In genomic region chr4:154626793-154627484, GRCh38 we compare ENCODE assay signal across 1 cellular context.
TF ChIP-seq lines count a peak whose summit lies in the region.

No MANE protein-coding gene starts in this region.

TF ChIP-seq in HepG2, 621 proteins besides CTCF, POLR2A, EP300 and RAD21 (continued from another document and continues in another):
- no peak for TF ChIP-seq DRAP1 (CRISPR knock-in tag; IDR thresholded peaks at IDR 0.05)
- peak; percentile 32; the same call in 1 of the 2 replicates for TF ChIP-seq MTA1 (CRISPR knock-in tag; IDR thresholded peaks at IDR 0.05; ENCODE audit: borderline replicate concordance)
- no peak for TF ChIP-seq ZNF343 (CRISPR knock-in tag; IDR thresholded peaks at IDR 0.05)
- peak; percentile 41; the same call in 1 of the 2 replicates for TF ChIP-seq RXRA (CRISPR knock-in tag; IDR thresholded peaks at IDR 0.05)
- TF ChIP-seq SRY (CRISPR knock-in tag; IDR thresholded peaks at IDR 0.05) = no peak
- TF ChIP-seq, protein P1, sequence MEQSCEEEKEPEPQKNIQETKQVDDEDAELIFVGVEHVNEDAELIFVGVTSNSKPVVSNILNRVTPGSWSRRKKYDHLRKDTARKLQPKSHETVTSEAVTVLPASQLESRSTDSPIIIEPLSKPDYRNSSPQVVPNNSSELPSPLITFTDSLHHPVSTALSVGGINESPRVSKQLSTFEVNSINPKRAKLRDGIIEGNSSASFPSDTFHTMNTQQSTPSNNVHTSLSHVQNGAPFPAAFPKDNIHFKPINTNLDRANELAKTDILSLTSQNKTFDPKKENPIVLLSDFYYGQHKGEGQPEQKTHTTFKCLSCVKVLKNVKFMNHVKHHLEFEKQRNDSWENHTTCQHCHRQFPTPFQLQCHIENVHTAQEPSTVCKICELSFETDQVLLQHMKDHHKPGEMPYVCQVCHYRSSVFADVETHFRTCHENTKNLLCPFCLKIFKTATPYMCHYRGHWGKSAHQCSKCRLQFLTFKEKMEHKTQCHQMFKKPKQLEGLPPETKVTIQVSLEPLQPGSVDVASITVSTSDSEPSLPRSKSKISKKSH (CRISPR knock-in tag; IDR thresholded peaks at IDR 0.05; ENCODE audit: borderline replicate concordance) = peak; percentile 68; the same call in 1 of the 2 replicates
- TF ChIP-seq, protein P2, sequence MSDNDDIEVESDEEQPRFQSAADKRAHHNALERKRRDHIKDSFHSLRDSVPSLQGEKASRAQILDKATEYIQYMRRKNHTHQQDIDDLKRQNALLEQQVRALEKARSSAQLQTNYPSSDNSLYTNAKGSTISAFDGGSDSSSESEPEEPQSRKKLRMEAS (IDR thresholded peaks at IDR 0.05) = peak; percentile 83
- TF ChIP-seq ZC3H4 (CRISPR knock-in tag; IDR thresholded peaks at IDR 0.05; ENCODE audit: borderline replicate concordance) = no peak
- TF ChIP-seq, protein P3, sequence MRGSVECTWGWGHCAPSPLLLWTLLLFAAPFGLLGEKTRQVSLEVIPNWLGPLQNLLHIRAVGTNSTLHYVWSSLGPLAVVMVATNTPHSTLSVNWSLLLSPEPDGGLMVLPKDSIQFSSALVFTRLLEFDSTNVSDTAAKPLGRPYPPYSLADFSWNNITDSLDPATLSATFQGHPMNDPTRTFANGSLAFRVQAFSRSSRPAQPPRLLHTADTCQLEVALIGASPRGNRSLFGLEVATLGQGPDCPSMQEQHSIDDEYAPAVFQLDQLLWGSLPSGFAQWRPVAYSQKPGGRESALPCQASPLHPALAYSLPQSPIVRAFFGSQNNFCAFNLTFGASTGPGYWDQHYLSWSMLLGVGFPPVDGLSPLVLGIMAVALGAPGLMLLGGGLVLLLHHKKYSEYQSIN (CRISPR knock-in tag; IDR thresholded peaks at IDR 0.05; ENCODE audit: borderline replicate concordance) = no peak
- 0 out of 2 replicates have a peak, but pooled peaks have one; percentile 30 for TF ChIP-seq ZNF747 (CRISPR knock-in tag; IDR thresholded peaks at IDR 0.05; ENCODE audit: borderline replicate concordance)
- 0 out of 2 replicates have a peak, but pooled peaks have one; percentile 38 for TF ChIP-seq ZNF160 (CRISPR knock-in tag; IDR thresholded peaks at IDR 0.05)
- TF ChIP-seq TP53 (CRISPR knock-in tag; conservative IDR thresholded peaks at IDR 0.05) = no peak
- TF ChIP-seq JUN (CRISPR knock-in tag; IDR thresholded peaks at IDR 0.05) = no peak
- no peak for TF ChIP-seq RFXAP (CRISPR knock-in tag; IDR thresholded peaks at IDR 0.05; ENCODE audit: borderline replicate concordance)
- TF ChIP-seq EED (CRISPR knock-in tag; IDR thresholded peaks at IDR 0.05) = no peak
- peak; percentile 63; the same call in 1 of the 2 replicates for TF ChIP-seq MXD3 (CRISPR knock-in tag; IDR thresholded peaks at IDR 0.05)
- TF ChIP-seq ZBTB43 (CRISPR knock-in tag; conservative IDR thresholded peaks at IDR 0.05) = 0 out of 2 replicates have a peak, but pooled peaks have one; percentile 29
- TF ChIP-seq CREBL2 (CRISPR knock-in tag; IDR thresholded peaks at IDR 0.05; ENCODE audit: borderline replicate concordance) = no peak
- TF ChIP-seq ZNF543 (CRISPR knock-in tag; IDR thresholded peaks at IDR 0.05) = no peak
- TF ChIP-seq ZFP90 (CRISPR knock-in tag; IDR thresholded peaks at IDR 0.05; ENCODE audit: borderline replicate concordance) = 0 out of 2 replicates have a peak, but pooled peaks have one; percentile 25
- TF ChIP-seq DZIP1 (CRISPR knock-in tag; IDR thresholded peaks at IDR 0.05) = peak; percentile 31; the same call in 1 of the 2 replicates
- TF ChIP-seq HNRNPUL1 (IDR thresholded peaks at IDR 0.05; ENCODE audit: low read depth, low read length) = no peak
- no peak for TF ChIP-seq WIZ (CRISPR knock-in tag; IDR thresholded peaks at IDR 0.05)
- TF ChIP-seq ATF3 (CRISPR knock-in tag; IDR thresholded peaks at IDR 0.05) = no peak
- no peak for TF ChIP-seq THYN1 (CRISPR knock-in tag; IDR thresholded peaks at IDR 0.05; ENCODE audit: borderline replicate concordance, low read depth)
- no peak for TF ChIP-seq ZMYM2 (CRISPR knock-in tag; IDR thresholded peaks at IDR 0.05)
- no peak for TF ChIP-seq ZBTB8A (CRISPR knock-in tag; IDR thresholded peaks at IDR 0.05; ENCODE audit: borderline replicate concordance, low read depth)
- no peak for TF ChIP-seq ZNF260 (CRISPR knock-in tag; IDR thresholded peaks at IDR 0.05; ENCODE audit: borderline replicate concordance, low read depth)
- no peak for TF ChIP-seq ELF3 (CRISPR knock-in tag; IDR thresholded peaks at IDR 0.05)
- no peak for TF ChIP-seq STAT5B (CRISPR knock-in tag; IDR thresholded peaks at IDR 0.05)
- TF ChIP-seq ZNF710 (CRISPR knock-in tag; IDR thresholded peaks at IDR 0.05; ENCODE audit: borderline replicate concordance) = no peak
- TF ChIP-seq ZNF136 (CRISPR knock-in tag; IDR thresholded peaks at IDR 0.05; ENCODE audit: low read depth) = no peak
- no peak for TF ChIP-seq ZNF724P (CRISPR knock-in tag; IDR thresholded peaks at IDR 0.05; ENCODE audit: borderline replicate concordance)
- TF ChIP-seq HOXD1 (CRISPR knock-in tag; IDR thresholded peaks at IDR 0.05) = no peak
- TF ChIP-seq, protein P4, sequence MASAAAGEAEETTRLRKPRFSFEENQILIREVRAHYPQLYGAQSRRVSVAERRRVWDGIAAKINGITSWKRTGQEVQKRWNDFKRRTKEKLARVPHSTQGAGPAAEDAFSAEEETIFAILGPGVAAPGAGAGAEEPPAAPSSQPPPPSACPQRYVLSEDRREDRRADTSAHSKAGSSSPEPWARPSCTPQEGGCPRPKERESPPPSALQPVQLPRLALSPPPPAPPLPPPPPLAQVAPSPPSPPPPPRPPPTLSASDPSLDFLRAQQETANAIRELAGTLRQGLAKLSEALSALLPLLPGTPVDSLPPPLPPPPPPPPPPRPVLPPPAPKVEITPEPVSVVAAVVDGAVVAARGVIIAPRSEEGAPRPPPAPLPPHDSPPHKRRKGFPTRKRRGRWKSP (CRISPR knock-in tag; IDR thresholded peaks at IDR 0.05) = peak; percentile 57; the same call in 1 of the 2 replicates
- TF ChIP-seq, protein P5, sequence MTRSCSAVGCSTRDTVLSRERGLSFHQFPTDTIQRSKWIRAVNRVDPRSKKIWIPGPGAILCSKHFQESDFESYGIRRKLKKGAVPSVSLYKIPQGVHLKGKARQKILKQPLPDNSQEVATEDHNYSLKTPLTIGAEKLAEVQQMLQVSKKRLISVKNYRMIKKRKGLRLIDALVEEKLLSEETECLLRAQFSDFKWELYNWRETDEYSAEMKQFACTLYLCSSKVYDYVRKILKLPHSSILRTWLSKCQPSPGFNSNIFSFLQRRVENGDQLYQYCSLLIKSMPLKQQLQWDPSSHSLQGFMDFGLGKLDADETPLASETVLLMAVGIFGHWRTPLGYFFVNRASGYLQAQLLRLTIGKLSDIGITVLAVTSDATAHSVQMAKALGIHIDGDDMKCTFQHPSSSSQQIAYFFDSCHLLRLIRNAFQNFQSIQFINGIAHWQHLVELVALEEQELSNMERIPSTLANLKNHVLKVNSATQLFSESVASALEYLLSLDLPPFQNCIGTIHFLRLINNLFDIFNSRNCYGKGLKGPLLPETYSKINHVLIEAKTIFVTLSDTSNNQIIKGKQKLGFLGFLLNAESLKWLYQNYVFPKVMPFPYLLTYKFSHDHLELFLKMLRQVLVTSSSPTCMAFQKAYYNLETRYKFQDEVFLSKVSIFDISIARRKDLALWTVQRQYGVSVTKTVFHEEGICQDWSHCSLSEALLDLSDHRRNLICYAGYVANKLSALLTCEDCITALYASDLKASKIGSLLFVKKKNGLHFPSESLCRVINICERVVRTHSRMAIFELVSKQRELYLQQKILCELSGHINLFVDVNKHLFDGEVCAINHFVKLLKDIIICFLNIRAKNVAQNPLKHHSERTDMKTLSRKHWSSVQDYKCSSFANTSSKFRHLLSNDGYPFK (CRISPR knock-in tag; IDR thresholded peaks at IDR 0.05; ENCODE audit: borderline replicate concordance) = peak; percentile 57; the same call in 1 of the 2 replicates
- TF ChIP-seq ZNF10 (CRISPR knock-in tag; IDR thresholded peaks at IDR 0.05; ENCODE audit: borderline replicate concordance, low read depth) = no peak
- no peak for TF ChIP-seq TFE3 (CRISPR knock-in tag; IDR thresholded peaks at IDR 0.05)
- TF ChIP-seq KAT7 (CRISPR knock-in tag; IDR thresholded peaks at IDR 0.05; ENCODE audit: borderline replicate concordance) = no peak
- 0 out of 2 replicates have a peak, but pooled peaks have one; percentile 23 for TF ChIP-seq CHD2 (IDR thresholded peaks at IDR 0.05; ENCODE audit: low read depth, low read length)
- TF ChIP-seq, protein P6, sequence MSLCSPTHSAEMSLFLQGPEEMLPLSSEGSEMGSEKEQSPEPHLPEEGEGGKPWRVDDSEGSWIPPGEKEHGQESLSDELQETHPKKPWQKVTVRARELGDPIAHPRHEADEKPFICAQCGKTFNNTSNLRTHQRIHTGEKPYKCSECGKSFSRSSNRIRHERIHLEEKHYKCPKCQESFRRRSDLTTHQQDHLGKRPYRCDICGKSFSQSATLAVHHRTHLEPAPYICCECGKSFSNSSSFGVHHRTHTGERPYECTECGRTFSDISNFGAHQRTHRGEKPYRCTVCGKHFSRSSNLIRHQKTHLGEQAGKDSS (CRISPR knock-in tag; IDR thresholded peaks at IDR 0.05; ENCODE audit: borderline replicate concordance, low read depth) = 0 out of 2 replicates have a peak, but pooled peaks have one; percentile 32
- TF ChIP-seq SP4 (CRISPR knock-in tag; IDR thresholded peaks at IDR 0.05) = no peak
- no peak for TF ChIP-seq ZIK1 (CRISPR knock-in tag; IDR thresholded peaks at IDR 0.05; ENCODE audit: borderline replicate concordance, low read depth)
- no peak for TF ChIP-seq ZNF597 (CRISPR knock-in tag; IDR thresholded peaks at IDR 0.05)
